In the genomic region with DNA sequence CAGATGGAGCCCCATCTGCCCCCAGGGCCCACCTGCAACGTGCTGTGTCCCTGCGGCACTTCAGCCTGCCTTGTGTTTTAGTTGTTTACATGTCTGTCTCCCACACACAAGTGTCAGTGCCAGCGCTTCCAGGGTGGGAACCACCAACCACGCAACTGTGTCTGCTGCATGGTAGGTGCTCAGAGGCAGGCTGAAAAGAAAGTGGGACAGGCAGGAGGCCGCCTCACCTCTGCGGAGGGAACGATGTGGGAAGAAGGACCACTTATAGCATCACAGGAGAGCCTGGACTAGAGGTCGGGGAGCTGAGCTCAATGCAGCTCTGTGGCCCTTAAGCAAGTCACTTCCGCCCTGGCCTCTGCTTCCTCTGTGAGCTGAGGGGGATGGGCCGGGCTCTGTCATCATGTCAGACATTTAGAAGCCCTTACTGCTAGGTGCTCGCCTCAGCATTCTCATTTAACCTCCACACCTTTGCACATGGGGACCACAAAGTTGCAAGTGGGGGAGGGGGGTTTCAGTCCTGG, we compare ENCODE assay signal across 1 cellular context.
TF ChIP-seq lines count a peak whose summit lies in the region.

No MANE protein-coding gene starts in this region.

TF ChIP-seq in K562, 482 proteins besides CTCF, POLR2A, EP300 and RAD21 (continued from another document and continues in another):
- TF ChIP-seq, protein P1, sequence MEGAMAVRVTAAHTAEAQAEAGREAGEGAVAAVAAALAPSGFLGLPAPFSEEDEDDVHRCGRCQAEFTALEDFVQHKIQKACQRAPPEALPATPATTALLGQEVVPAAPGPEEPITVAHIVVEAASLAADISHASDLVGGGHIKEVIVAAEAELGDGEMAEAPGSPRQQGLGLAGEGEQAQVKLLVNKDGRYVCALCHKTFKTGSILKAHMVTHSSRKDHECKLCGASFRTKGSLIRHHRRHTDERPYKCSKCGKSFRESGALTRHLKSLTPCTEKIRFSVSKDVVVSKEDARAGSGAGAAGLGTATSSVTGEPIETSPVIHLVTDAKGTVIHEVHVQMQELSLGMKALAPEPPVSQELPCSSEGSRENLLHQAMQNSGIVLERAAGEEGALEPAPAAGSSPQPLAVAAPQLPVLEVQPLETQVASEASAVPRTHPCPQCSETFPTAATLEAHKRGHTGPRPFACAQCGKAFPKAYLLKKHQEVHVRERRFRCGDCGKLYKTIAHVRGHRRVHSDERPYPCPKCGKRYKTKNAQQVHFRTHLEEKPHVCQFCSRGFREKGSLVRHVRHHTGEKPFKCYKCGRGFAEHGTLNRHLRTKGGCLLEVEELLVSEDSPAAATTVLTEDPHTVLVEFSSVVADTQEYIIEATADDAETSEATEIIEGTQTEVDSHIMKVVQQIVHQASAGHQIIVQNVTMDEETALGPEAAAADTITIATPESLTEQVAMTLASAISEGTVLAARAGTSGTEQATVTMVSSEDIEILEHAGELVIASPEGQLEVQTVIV (CRISPR knock-in tag; IDR thresholded peaks at IDR 0.05; ENCODE audit: borderline replicate concordance): no peak
- no peak for TF ChIP-seq ZNF57 (CRISPR knock-in tag; IDR thresholded peaks at IDR 0.05)
- peak; percentile 45; the same call in 1 of the 2 replicates for TF ChIP-seq ZFX (CRISPR knock-in tag; IDR thresholded peaks at IDR 0.05)
- no peak for TF ChIP-seq NR3C1 (CRISPR knock-in tag; IDR thresholded peaks at IDR 0.05)
- TF ChIP-seq, protein P2, sequence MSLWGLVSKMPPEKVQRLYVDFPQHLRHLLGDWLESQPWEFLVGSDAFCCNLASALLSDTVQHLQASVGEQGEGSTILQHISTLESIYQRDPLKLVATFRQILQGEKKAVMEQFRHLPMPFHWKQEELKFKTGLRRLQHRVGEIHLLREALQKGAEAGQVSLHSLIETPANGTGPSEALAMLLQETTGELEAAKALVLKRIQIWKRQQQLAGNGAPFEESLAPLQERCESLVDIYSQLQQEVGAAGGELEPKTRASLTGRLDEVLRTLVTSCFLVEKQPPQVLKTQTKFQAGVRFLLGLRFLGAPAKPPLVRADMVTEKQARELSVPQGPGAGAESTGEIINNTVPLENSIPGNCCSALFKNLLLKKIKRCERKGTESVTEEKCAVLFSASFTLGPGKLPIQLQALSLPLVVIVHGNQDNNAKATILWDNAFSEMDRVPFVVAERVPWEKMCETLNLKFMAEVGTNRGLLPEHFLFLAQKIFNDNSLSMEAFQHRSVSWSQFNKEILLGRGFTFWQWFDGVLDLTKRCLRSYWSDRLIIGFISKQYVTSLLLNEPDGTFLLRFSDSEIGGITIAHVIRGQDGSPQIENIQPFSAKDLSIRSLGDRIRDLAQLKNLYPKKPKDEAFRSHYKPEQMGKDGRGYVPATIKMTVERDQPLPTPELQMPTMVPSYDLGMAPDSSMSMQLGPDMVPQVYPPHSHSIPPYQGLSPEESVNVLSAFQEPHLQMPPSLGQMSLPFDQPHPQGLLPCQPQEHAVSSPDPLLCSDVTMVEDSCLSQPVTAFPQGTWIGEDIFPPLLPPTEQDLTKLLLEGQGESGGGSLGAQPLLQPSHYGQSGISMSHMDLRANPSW (CRISPR knock-in tag; IDR thresholded peaks at IDR 0.05): no peak
- TF ChIP-seq CHD2 (IDR thresholded peaks at IDR 0.05; ENCODE audit: low read depth, low read length): peak; percentile 42; the same call in 1 of the 2 replicates
- TF ChIP-seq ZC3H11A (IDR thresholded peaks at IDR 0.05; ENCODE audit: low read depth, low read length): no peak
- no peak for TF ChIP-seq IRF2 (CRISPR knock-in tag; IDR thresholded peaks at IDR 0.05)
- peak; percentile 28; the same call in 1 of the 2 replicates for TF ChIP-seq PHF8 (IDR thresholded peaks at IDR 0.05; ENCODE audit: borderline replicate concordance, low read length)
- no peak for TF ChIP-seq ZFP36 (IDR thresholded peaks at IDR 0.05; ENCODE audit: low read depth, low read length, partially characterized antibody)
- no peak for TF ChIP-seq EHMT2 (IDR thresholded peaks at IDR 0.05)
- no peak for TF ChIP-seq ZNF644 (tag; IDR thresholded peaks at IDR 0.05; ENCODE audit: low read depth)
- no peak for TF ChIP-seq NUFIP1 (IDR thresholded peaks at IDR 0.05; ENCODE audit: partially characterized antibody)
- no peak for TF ChIP-seq ZNF79 (CRISPR knock-in tag; IDR thresholded peaks at IDR 0.05; ENCODE audit: low read depth)
- no peak for TF ChIP-seq BACH1 (tag; IDR thresholded peaks at IDR 0.05)
- no peak for TF ChIP-seq NR2C1 (IDR thresholded peaks at IDR 0.05)
- TF ChIP-seq NR2C1 (tag; IDR thresholded peaks at IDR 0.05): peak; percentile 50
- TF ChIP-seq U2AF1 (optimal IDR thresholded peaks at IDR 0.05; ENCODE audit: low read depth, low read length): no peak
- TF ChIP-seq FOXA3 (CRISPR knock-in tag; conservative IDR thresholded peaks at IDR 0.05 in 1 of 2, IDR thresholded peaks at IDR 0.05 in 1 of 2): 0 out of 4 replicates have a peak, but pooled peaks of 1 of the 2 experiments have one; percentile 13
- TF ChIP-seq ZKSCAN1 (IDR thresholded peaks at IDR 0.05; ENCODE audit: low read depth, low read length): no peak
- TF ChIP-seq RFX7 (CRISPR knock-in tag; IDR thresholded peaks at IDR 0.05): no peak
- no peak for TF ChIP-seq ESRRB (CRISPR knock-in tag; IDR thresholded peaks at IDR 0.05; ENCODE audit: borderline replicate concordance)
- TF ChIP-seq TFAM (CRISPR knock-in tag; conservative IDR thresholded peaks at IDR 0.05): no peak
- TF ChIP-seq HCFC1 (IDR thresholded peaks at IDR 0.05; ENCODE audit: low read depth, low read length): peak; percentile 18; the same call in 1 of the 2 replicates
- no peak for TF ChIP-seq PHF21A (IDR thresholded peaks at IDR 0.05; ENCODE audit: borderline replicate concordance, low read depth)
- TF ChIP-seq PHF20 (IDR thresholded peaks at IDR 0.05; ENCODE audit: partially characterized antibody): peak; percentile 30
- no peak for TF ChIP-seq TAL1 (IDR thresholded peaks at IDR 0.05)
- no peak for TF ChIP-seq ZNF717 (CRISPR knock-in tag; IDR thresholded peaks at IDR 0.05)
- TF ChIP-seq ZFP1 (CRISPR knock-in tag; IDR thresholded peaks at IDR 0.05): no peak
- TF ChIP-seq RBM17 (IDR thresholded peaks at IDR 0.05; ENCODE audit: borderline replicate concordance, low read depth, low read length): no peak
- TF ChIP-seq, protein P3, sequence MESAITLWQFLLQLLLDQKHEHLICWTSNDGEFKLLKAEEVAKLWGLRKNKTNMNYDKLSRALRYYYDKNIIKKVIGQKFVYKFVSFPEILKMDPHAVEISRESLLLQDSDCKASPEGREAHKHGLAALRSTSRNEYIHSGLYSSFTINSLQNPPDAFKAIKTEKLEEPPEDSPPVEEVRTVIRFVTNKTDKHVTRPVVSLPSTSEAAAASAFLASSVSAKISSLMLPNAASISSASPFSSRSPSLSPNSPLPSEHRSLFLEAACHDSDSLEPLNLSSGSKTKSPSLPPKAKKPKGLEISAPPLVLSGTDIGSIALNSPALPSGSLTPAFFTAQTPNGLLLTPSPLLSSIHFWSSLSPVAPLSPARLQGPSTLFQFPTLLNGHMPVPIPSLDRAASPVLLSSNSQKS (CRISPR knock-in tag; IDR thresholded peaks at IDR 0.05): no peak
- peak; percentile 40; the same call in 1 of the 2 replicates for TF ChIP-seq ZNF134 (CRISPR knock-in tag; conservative IDR thresholded peaks at IDR 0.05)
- no peak for TF ChIP-seq E2F1 (CRISPR knock-in tag; IDR thresholded peaks at IDR 0.05)
- TF ChIP-seq PHB2 (IDR thresholded peaks at IDR 0.05; ENCODE audit: low read depth): no peak
- no peak for TF ChIP-seq ZNF316 (IDR thresholded peaks at IDR 0.05)
- peak; percentile 22 for TF ChIP-seq KDM5B (IDR thresholded peaks at IDR 0.05; ENCODE audit: insufficient replicate concordance, low read depth, low read length)
- TF ChIP-seq TEAD1 (CRISPR knock-in tag; IDR thresholded peaks at IDR 0.05): 0 out of 4 replicates have a peak, but pooled peaks of 1 of the 2 experiments have one; percentile 4
- TF ChIP-seq TAF15 (IDR thresholded peaks at IDR 0.05; ENCODE audit: low read depth, low read length): no peak
- no peak for TF ChIP-seq PYGO2 (tag; IDR thresholded peaks at IDR 0.05)
- TF ChIP-seq EWSR1 (IDR thresholded peaks at IDR 0.05; ENCODE audit: borderline replicate concordance, low read depth, partially characterized antibody): no peak
- TF ChIP-seq ZFP30 (CRISPR knock-in tag; IDR thresholded peaks at IDR 0.05; ENCODE audit: borderline replicate concordance): no peak
- TF ChIP-seq MAZ (CRISPR knock-in tag; conservative IDR thresholded peaks at IDR 0.05 in 1 of 2, IDR thresholded peaks at IDR 0.05 in 1 of 2): no peak
- no peak for TF ChIP-seq CCNT2 (IDR thresholded peaks at IDR 0.05; ENCODE audit: borderline replicate concordance, extremely low read depth, insufficient read length, low read depth, low read length)
- TF ChIP-seq CBFA2T2 (conservative IDR thresholded peaks at IDR 0.05): no peak
- peak; percentile 60; the same call in 1 of the 2 replicates for TF ChIP-seq MECOM (CRISPR knock-in tag; IDR thresholded peaks at IDR 0.05)
- no peak for TF ChIP-seq MTF1 (CRISPR knock-in tag; IDR thresholded peaks at IDR 0.05; ENCODE audit: borderline replicate concordance)
- no peak for TF ChIP-seq ZNF12 (CRISPR knock-in tag; IDR thresholded peaks at IDR 0.05)
- TF ChIP-seq, protein P4, sequence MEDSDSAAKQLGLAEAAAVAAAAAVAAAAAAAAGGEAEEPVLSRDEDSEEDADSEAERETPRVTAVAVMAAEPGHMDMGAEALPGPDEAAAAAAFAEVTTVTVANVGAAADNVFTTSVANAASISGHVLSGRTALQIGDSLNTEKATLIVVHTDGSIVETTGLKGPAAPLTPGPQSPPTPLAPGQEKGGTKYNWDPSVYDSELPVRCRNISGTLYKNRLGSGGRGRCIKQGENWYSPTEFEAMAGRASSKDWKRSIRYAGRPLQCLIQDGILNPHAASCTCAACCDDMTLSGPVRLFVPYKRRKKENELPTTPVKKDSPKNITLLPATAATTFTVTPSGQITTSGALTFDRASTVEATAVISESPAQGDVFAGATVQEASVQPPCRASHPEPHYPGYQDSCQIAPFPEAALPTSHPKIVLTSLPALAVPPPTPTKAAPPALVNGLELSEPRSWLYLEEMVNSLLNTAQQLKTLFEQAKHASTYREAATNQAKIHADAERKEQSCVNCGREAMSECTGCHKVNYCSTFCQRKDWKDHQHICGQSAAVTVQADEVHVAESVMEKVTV (CRISPR knock-in tag; IDR thresholded peaks at IDR 0.05): no peak
- no peak for TF ChIP-seq ZNF778 (CRISPR knock-in tag; IDR thresholded peaks at IDR 0.05)
- no peak; the same call in 1 of the 2 replicates for TF ChIP-seq ATF3 (IDR thresholded peaks at IDR 0.05)
- TF ChIP-seq ATF3 (CRISPR knock-in tag; conservative IDR thresholded peaks at IDR 0.05): no peak
- TF ChIP-seq TARDBP (IDR thresholded peaks at IDR 0.05): 0 out of 2 replicates have a peak, but pooled peaks have one; percentile 13
- TF ChIP-seq CCAR2 (IDR thresholded peaks at IDR 0.05; ENCODE audit: low read depth, low read length): no peak
- TF ChIP-seq ZNF583 (CRISPR knock-in tag; IDR thresholded peaks at IDR 0.05): 0 out of 2 replicates have a peak, but pooled peaks have one; percentile 55
- TF ChIP-seq CTCFL (IDR thresholded peaks at IDR 0.05; ENCODE audit: borderline replicate concordance, insufficient read depth, low read depth, low read length, poor library complexity, severe bottlenecking): no peak
- no peak for TF ChIP-seq ZNF224 (CRISPR knock-in tag; IDR thresholded peaks at IDR 0.05)
- TF ChIP-seq KAT2B (IDR thresholded peaks at IDR 0.05; ENCODE audit: low read depth, low read length): no peak
- TF ChIP-seq TGIF2 (CRISPR knock-in tag; IDR thresholded peaks at IDR 0.05): no peak
- TF ChIP-seq, protein P5, sequence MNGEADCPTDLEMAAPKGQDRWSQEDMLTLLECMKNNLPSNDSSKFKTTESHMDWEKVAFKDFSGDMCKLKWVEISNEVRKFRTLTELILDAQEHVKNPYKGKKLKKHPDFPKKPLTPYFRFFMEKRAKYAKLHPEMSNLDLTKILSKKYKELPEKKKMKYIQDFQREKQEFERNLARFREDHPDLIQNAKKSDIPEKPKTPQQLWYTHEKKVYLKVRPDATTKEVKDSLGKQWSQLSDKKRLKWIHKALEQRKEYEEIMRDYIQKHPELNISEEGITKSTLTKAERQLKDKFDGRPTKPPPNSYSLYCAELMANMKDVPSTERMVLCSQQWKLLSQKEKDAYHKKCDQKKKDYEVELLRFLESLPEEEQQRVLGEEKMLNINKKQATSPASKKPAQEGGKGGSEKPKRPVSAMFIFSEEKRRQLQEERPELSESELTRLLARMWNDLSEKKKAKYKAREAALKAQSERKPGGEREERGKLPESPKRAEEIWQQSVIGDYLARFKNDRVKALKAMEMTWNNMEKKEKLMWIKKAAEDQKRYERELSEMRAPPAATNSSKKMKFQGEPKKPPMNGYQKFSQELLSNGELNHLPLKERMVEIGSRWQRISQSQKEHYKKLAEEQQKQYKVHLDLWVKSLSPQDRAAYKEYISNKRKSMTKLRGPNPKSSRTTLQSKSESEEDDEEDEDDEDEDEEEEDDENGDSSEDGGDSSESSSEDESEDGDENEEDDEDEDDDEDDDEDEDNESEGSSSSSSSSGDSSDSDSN (IDR thresholded peaks at IDR 0.05; ENCODE audit: borderline replicate concordance in 1 of 2, low read depth in 2 of 2, low read length in 2 of 2): no peak
